ENCODE assay signal across 2 cellular contexts in genomic region chr11:2404735-2405196, GRCh38.
TF ChIP-seq lines count a peak whose summit lies in the region.

No MANE protein-coding gene starts in this region.

TF ChIP-seq in HEK293, 187 proteins besides CTCF, POLR2A, EP300 and RAD21:
- peak; percentile 17; the same call in 1 of the 2 replicates for TF ChIP-seq ZNF341 (tag by site-specific recombination; IDR thresholded peaks at IDR 0.05; ENCODE audit: low read depth)
- TF ChIP-seq GLIS1 (tag by site-specific recombination; IDR thresholded peaks at IDR 0.05) = 0 out of 2 replicates have a peak, but pooled peaks have one; percentile 33
- TF ChIP-seq ZNF114 (tag by site-specific recombination; IDR thresholded peaks at IDR 0.05) = no peak
- TF ChIP-seq ZNF658 (tag by site-specific recombination; IDR thresholded peaks at IDR 0.05) = no peak
- TF ChIP-seq ZNF785 (tag by site-specific recombination; IDR thresholded peaks at IDR 0.05) = no peak
- TF ChIP-seq ZNF792 (tag by site-specific recombination; IDR thresholded peaks at IDR 0.05) = no peak
- TF ChIP-seq GLIS2 (tag by site-specific recombination; IDR thresholded peaks at IDR 0.05) = peak; percentile 66
- TF ChIP-seq ZIC2 (tag by site-specific recombination; IDR thresholded peaks at IDR 0.05) = peak; percentile 26
- TF ChIP-seq HOXC10 (CRISPR knock-in tag; IDR thresholded peaks at IDR 0.05) = no peak
- TF ChIP-seq KLF10 (tag by site-specific recombination; IDR thresholded peaks at IDR 0.05) = no peak
- no peak for TF ChIP-seq ZNF626 (tag by site-specific recombination; IDR thresholded peaks at IDR 0.05)
- no peak for TF ChIP-seq ZNF692 (tag by site-specific recombination; IDR thresholded peaks at IDR 0.05)
- no peak for TF ChIP-seq ZNF423 (tag by site-specific recombination; IDR thresholded peaks at IDR 0.05)
- TF ChIP-seq ZNF777 (tag by site-specific recombination; IDR thresholded peaks at IDR 0.05; ENCODE audit: borderline replicate concordance) = no peak

TF ChIP-seq in K562, 482 proteins besides CTCF, POLR2A, EP300 and RAD21:
- TF ChIP-seq ZNF766 (CRISPR knock-in tag; conservative IDR thresholded peaks at IDR 0.05) (no peak), ZNF354B (CRISPR knock-in tag; IDR thresholded peaks at IDR 0.05) (no peak), ZNF174 (CRISPR knock-in tag; IDR thresholded peaks at IDR 0.05) (no peak), KDM5B (IDR thresholded peaks at IDR 0.05; ENCODE audit: insufficient replicate concordance, low read depth, low read length) (peak; percentile 0), ZBTB2 (IDR thresholded peaks at IDR 0.05) (no peak), POLR2G (IDR thresholded peaks at IDR 0.05; ENCODE audit: low read depth, low read length) (peak; percentile 64), RBFOX2 (IDR thresholded peaks at IDR 0.05; ENCODE audit: low read depth, low read length) (peak; percentile 26; the same call in 1 of the 2 replicates)
